ENCODE assay signal across 2 cellular contexts in genomic region chr3:32373844-32374243, GRCh38.
A peak's percentile ranks its signal among the peaks of the same experiment; 100 is the strongest.
TF ChIP-seq lines count a peak whose summit lies in the region.

No MANE protein-coding gene starts in this region.

TF ChIP-seq in A549, 52 proteins besides CTCF, POLR2A, EP300 and RAD21 (continued from another document):
- peak; percentile 30; the same call in 1 of the 2 replicates for TF ChIP-seq USF2 (IDR thresholded peaks at IDR 0.05)
- TF ChIP-seq FOSL2 (IDR thresholded peaks at IDR 0.05), result no peak
- no peak for TF ChIP-seq FOSL2 (CRISPR knock-in tag; IDR thresholded peaks at IDR 0.05)

TF ChIP-seq in K562, 482 proteins besides CTCF, POLR2A, EP300 and RAD21 (continued from another document and continues in another):
- TF ChIP-seq ZNF398 (CRISPR knock-in tag; IDR thresholded peaks at IDR 0.05) (no peak), ZEB2 (IDR thresholded peaks at IDR 0.05) (no peak), NFYB (IDR thresholded peaks at IDR 0.05; ENCODE audit: extremely low read depth, insufficient read length) (peak; percentile 7), ATF7 (IDR thresholded peaks at IDR 0.05) (no peak), HDAC3 (IDR thresholded peaks at IDR 0.05; ENCODE audit: borderline replicate concordance, partially characterized antibody) (no peak), ASH1L (IDR thresholded peaks at IDR 0.05; ENCODE audit: borderline replicate concordance, low read depth, partially characterized antibody) (no peak), USF2 (CRISPR knock-in tag; IDR thresholded peaks at IDR 0.05) (peak; percentile 67), U2AF1 (optimal IDR thresholded peaks at IDR 0.05; ENCODE audit: low read depth, low read length) (no peak), JUND (IDR thresholded peaks at IDR 0.05; ENCODE audit: borderline replicate concordance, low read depth, low read length) (no peak), JUND (tag; IDR thresholded peaks at IDR 0.05; ENCODE audit: borderline replicate concordance, low read depth, low read length) (no peak), RAD51 (IDR thresholded peaks at IDR 0.05; ENCODE audit: borderline replicate concordance, low read depth) (peak; percentile 70; the same call in 1 of the 2 replicates), ZNF778 (CRISPR knock-in tag; IDR thresholded peaks at IDR 0.05) (no peak), THRB (CRISPR knock-in tag; conservative IDR thresholded peaks at IDR 0.05) (no peak), RBBP5 (IDR thresholded peaks at IDR 0.05; ENCODE audit: borderline replicate concordance, insufficient read depth, low read length, poor library complexity, severe bottlenecking) (no peak), HNRNPL (IDR thresholded peaks at IDR 0.05; ENCODE audit: low read depth, low read length) (no peak), ZNF263 (CRISPR knock-in tag; IDR thresholded peaks at IDR 0.05; ENCODE audit: borderline replicate concordance) (no peak), ZNF124 (CRISPR knock-in tag; IDR thresholded peaks at IDR 0.05) (no peak), ETS1 (conservative IDR thresholded peaks at IDR 0.05; ENCODE audit: control insufficient read depth, low read depth, low read length) (no peak), ZNF316 (IDR thresholded peaks at IDR 0.05) (no peak), ZNF146 (CRISPR knock-in tag; IDR thresholded peaks at IDR 0.05; ENCODE audit: unreplicated experiment) (no peak), CBFA2T2 (conservative IDR thresholded peaks at IDR 0.05) (peak; percentile 15; the same call in 1 of the 2 replicates), ID3 (CRISPR knock-in tag; IDR thresholded peaks at IDR 0.05) (no peak), ID3 (tag; IDR thresholded peaks at IDR 0.05) (no peak), E2F8 (IDR thresholded peaks at IDR 0.05; ENCODE audit: low read depth, partially characterized antibody) (no peak), TOE1 (IDR thresholded peaks at IDR 0.05; ENCODE audit: borderline replicate concordance) (peak; percentile 58; the same call in 1 of the 2 replicates), TOE1 (CRISPR knock-in tag; IDR thresholded peaks at IDR 0.05; ENCODE audit: borderline replicate concordance, low read depth) (no peak), MXI1 (IDR thresholded peaks at IDR 0.05; ENCODE audit: low read depth, low read length) (no peak), XRCC4 (IDR thresholded peaks at IDR 0.05; ENCODE audit: extremely low read depth, insufficient read depth, insufficient read length) (no peak), ARNT (IDR thresholded peaks at IDR 0.05) (no peak), SRSF7 (optimal IDR thresholded peaks at IDR 0.05; ENCODE audit: low read depth, low read length) (no peak), THAP12 (CRISPR knock-in tag; IDR thresholded peaks at IDR 0.05) (no peak), NR2C2 (CRISPR knock-in tag; IDR thresholded peaks at IDR 0.05) (no peak), NR2C2 (tag; IDR thresholded peaks at IDR 0.05) (no peak), JUNB (CRISPR knock-in tag; conservative IDR thresholded peaks at IDR 0.05) (no peak), YY1 (IDR thresholded peaks at IDR 0.05; ENCODE audit: borderline replicate concordance in 1 of 3, control insufficient read depth in 1 of 3, extremely low read depth in 1 of 3, insufficient read depth in 3 of 3, insufficient read length in 1 of 3, insufficient replicate concordance in 2 of 3, low read depth in 1 of 3, low read length in 2 of 3) (no peak), TAF15 (IDR thresholded peaks at IDR 0.05; ENCODE audit: low read depth, low read length) (no peak), PPARD (CRISPR knock-in tag; IDR thresholded peaks at IDR 0.05) (no peak), SIX5 (IDR thresholded peaks at IDR 0.05; ENCODE audit: borderline replicate concordance in 1 of 2, insufficient read depth in 1 of 2, low read depth in 1 of 2, low read length in 2 of 2) (no peak), CCAR2 (IDR thresholded peaks at IDR 0.05; ENCODE audit: low read depth, low read length) (no peak), ZKSCAN3 (CRISPR knock-in tag; IDR thresholded peaks at IDR 0.05) (no peak), ZNF449 (CRISPR knock-in tag; IDR thresholded peaks at IDR 0.05) (no peak), ZNF511 (CRISPR knock-in tag; IDR thresholded peaks at IDR 0.05) (no peak), POLR2G (IDR thresholded peaks at IDR 0.05; ENCODE audit: low read depth, low read length) (no peak), ZNF133 (CRISPR knock-in tag; IDR thresholded peaks at IDR 0.05) (no peak), TFE3 (CRISPR knock-in tag; IDR thresholded peaks at IDR 0.05) (peak; percentile 89), SAP30 (IDR thresholded peaks at IDR 0.05; ENCODE audit: borderline replicate concordance, insufficient read depth, low read depth, low read length, poor library complexity, severe bottlenecking) (no peak), ARID3B (CRISPR knock-in tag; IDR thresholded peaks at IDR 0.05; ENCODE audit: borderline replicate concordance) (no peak), ILF3 (IDR thresholded peaks at IDR 0.05; ENCODE audit: borderline replicate concordance) (no peak)
